Comparison of ENCODE assay signal across 8 cellular contexts in genomic region chr15:78131295-78132021, GRCh38. TPM values are rescaled to one million over a fixed set of nuclear protein-coding genes. Genes with fewer than 3 reads are reported as not detected.
DNase-seq lines count a peak whose midpoint lies in the region; ATAC-seq and TF ChIP-seq lines count a peak whose summit lies in the region.

CIB2 (minus strand) TSS chr15:78131445; CDS start chr15:78131215, 230 bp downstream.

- peak; percentile 88 for DNase-seq in DND-41
- peak; percentile 84 for DNase-seq in LoVo (ENCODE audit: low spot score)
- DNase-seq in activated naive CD8-positive, alpha-beta T cell treated with anti-CD3 and anti-CD28 coated beads, Interleukin-2, amount 50 U/mL, for 16 hours (ENCODE audit: low read depth, low spot score) = peak; percentile 57
- DNase-seq in cardiac septum (ENCODE audit: low spot score) = peak; percentile 88
- peak; percentile 60 to 76 for DNase-seq in trophoblast cell
- peak; percentile 91 for DNase-seq in type B pancreatic cell (ENCODE audit: extremely low spot score, unreplicated experiment)

- H3K36me3 ChIP-seq in DND-41 (ENCODE audit: insufficient read depth, low read length) (no peaks in the 10 kb centered on the region), SU-DHL-6 (ENCODE audit: low read length) (no peaks in the 10 kb centered on the region), trophoblast cell (ENCODE audit: control insufficient read depth in 1 of 2, insufficient read depth in 2 of 2, low read length in 2 of 2) (no peaks in the 10 kb centered on the region)

- H2BK12ac ChIP-seq in trophoblast cell (ENCODE audit: low read length) = peak within 1 kb of the TSS; percentile 32

- H3K27ac Mint-ChIP-seq in type B pancreatic cell = peak within 1 kb of the TSS; percentile 82

- peak within 1 kb of the TSS; percentile 51 for H2AK5ac ChIP-seq in trophoblast cell (ENCODE audit: low read length)

- H2AFZ ChIP-seq in DND-41 (ENCODE audit: low read depth, low read length) (peak within 1 kb of the TSS; percentile 92), SU-DHL-6 (ENCODE audit: low read depth, low read length, severe bottlenecking) (peak within 1 kb of the TSS; percentile 90), trophoblast cell (ENCODE audit: insufficient read depth, low read length, poor library complexity) (peak within 1 kb of the TSS; percentile 94)

- H4K91ac ChIP-seq in trophoblast cell (ENCODE audit: low read depth, low read length) = peak within 1 kb of the TSS; percentile 95

- ATAC-seq in DND-41 (ENCODE audit: insufficient read depth, low read depth) = peak; percentile 94
- ATAC-seq in GM21737 (IDR thresholded peaks at IDR 0.05; ENCODE audit: unreplicated experiment) = peak; percentile 78

- peak within 1 kb of the TSS; percentile 92 for H4K12ac ChIP-seq in trophoblast cell (ENCODE audit: low read depth, low read length)

- H3K23ac ChIP-seq in trophoblast cell (ENCODE audit: low read length) = no peak within 1 kb of the TSS

- H3K4me1 Mint-ChIP-seq in type B pancreatic cell (ENCODE audit: unreplicated experiment) = peaks cover 19% of the 10 kb centered on the region

- no peaks in the 10 kb centered on the region for H3K36me3 Mint-ChIP-seq in type B pancreatic cell

- peak within 1 kb of the TSS; percentile 75 for H3K4ac ChIP-seq in trophoblast cell (ENCODE audit: low read depth, low read length)

- H3K14ac ChIP-seq in trophoblast cell (ENCODE audit: low read length) = peak within 1 kb of the TSS; percentile 98

- peaks cover 15% of the 10 kb centered on the region for H3K4me1 ChIP-seq in DND-41 (ENCODE audit: insufficient read depth, low read length)
- peaks cover 8 to 15% of the 10 kb centered on the region in 2 experiments for H3K4me1 ChIP-seq in trophoblast cell (ENCODE audit: control insufficient read depth in 1 of 2, insufficient read depth in 2 of 2, low read length in 2 of 2)

- 0 out of 2 replicates have a peak, but pooled peaks cover 6% of the 10 kb centered on the region for H3F3A ChIP-seq in SU-DHL-6 (ENCODE audit: insufficient read depth)

- H4K20me1 ChIP-seq in DND-41 (ENCODE audit: insufficient read depth, low read length) (no peaks in the 10 kb centered on the region), SU-DHL-6 (ENCODE audit: low read depth, low read length) (no peaks in the 10 kb centered on the region)

- H3K4me2 ChIP-seq in DND-41 (ENCODE audit: insufficient read depth, low read length) (peak within 1 kb of the TSS; percentile 100), SU-DHL-6 (ENCODE audit: low read depth, low read length, poor library complexity, severe bottlenecking) (peak within 1 kb of the TSS; percentile 68), trophoblast cell (ENCODE audit: low read length) (peak within 1 kb of the TSS; percentile 73)

- H2BK5ac ChIP-seq in trophoblast cell (ENCODE audit: low read depth, low read length, poor library complexity) = peak within 1 kb of the TSS; percentile 74

- H3K18ac ChIP-seq in trophoblast cell (ENCODE audit: low read length) = peak within 1 kb of the TSS; percentile 95

- no peaks in the 10 kb centered on the region for H3K79me2 ChIP-seq in DND-41 (ENCODE audit: insufficient read depth, low read length)
- H3K79me2 ChIP-seq in SU-DHL-6 (ENCODE audit: insufficient read depth, low read length) = no peaks in the 10 kb centered on the region
- H3K79me2 ChIP-seq in trophoblast cell (ENCODE audit: control insufficient read depth, insufficient read depth, low read length, poor library complexity) = peaks cover 4% of the 10 kb centered on the region

- no peaks in the 10 kb centered on the region for H3K9me3 Mint-ChIP-seq in type B pancreatic cell

- no peaks in the 10 kb centered on the region for H3K27me3 Mint-ChIP-seq in type B pancreatic cell

- H3K27ac ChIP-seq in DND-41 (ENCODE audit: low read length) = peak within 1 kb of the TSS; percentile 90
- H3K27ac ChIP-seq in SU-DHL-6 (ENCODE audit: low read depth, low read length) = no peak within 1 kb of the TSS
- peak within 1 kb of the TSS; percentile 28 for H3K27ac ChIP-seq in trophoblast cell (ENCODE audit: low read depth, low read length)

- H3K79me1 ChIP-seq in trophoblast cell (ENCODE audit: low read length) = peaks cover 7% of the 10 kb centered on the region

- H3K9me2 ChIP-seq in SU-DHL-6 (replicated peaks; ENCODE audit: insufficient read depth, low read length) = no peaks in the 10 kb centered on the region

- no peaks in the 10 kb centered on the region for H3K9me3 ChIP-seq in DND-41 (ENCODE audit: insufficient read depth, low read length, severe bottlenecking)
- H3K9me3 ChIP-seq in SU-DHL-6 (ENCODE audit: insufficient read depth, low read length) = no peaks in the 10 kb centered on the region
- no peaks in the 10 kb centered on the region for H3K9me3 ChIP-seq in trophoblast cell (ENCODE audit: insufficient read depth, low read depth, low read length)

- H4K8ac ChIP-seq in trophoblast cell (ENCODE audit: low read depth, low read length) = peak within 1 kb of the TSS; percentile 95

- H3K27me3 ChIP-seq in DND-41 (ENCODE audit: insufficient read depth, low read length, poor library complexity) (no peaks in the 10 kb centered on the region), SU-DHL-6 (ENCODE audit: low read length) (no peaks in the 10 kb centered on the region), trophoblast cell (ENCODE audit: insufficient read depth, low read length) (no peaks in the 10 kb centered on the region)

- peak within 1 kb of the TSS; percentile 91 for H3K4me3 Mint-ChIP-seq in type B pancreatic cell

- peak; percentile 81 for TF ChIP-seq CTCF in DND-41 (IDR thresholded peaks at IDR 0.05; ENCODE audit: borderline replicate concordance, extremely low read depth, low read length, poor library complexity, severe bottlenecking)
- peak; percentile 40 for TF ChIP-seq CTCF in SU-DHL-6 (IDR thresholded peaks at IDR 0.05; ENCODE audit: insufficient read depth, low read length, poor library complexity, severe bottlenecking)
- peak; percentile 80 for TF ChIP-seq CTCF in type B pancreatic cell (conservative IDR thresholded peaks at IDR 0.05)

- H3K4me3 ChIP-seq in DND-41 (ENCODE audit: low read depth in 1 of 2, low read length in 2 of 2) (peak within 1 kb of the TSS; percentile 85 to 96), SU-DHL-6 (ENCODE audit: insufficient read depth, low read length, poor library complexity, severe bottlenecking) (peak within 1 kb of the TSS; percentile 84), trophoblast cell (ENCODE audit: low read depth, low read length) (peak within 1 kb of the TSS; percentile 82)

- WGBS in trophoblast cell (ENCODE audit: extremely low coverage, insufficient coverage, insufficient read length) = no CpG with 5 or more reads among the region's 79 CpGs

- peak within 1 kb of the TSS; percentile 99 for H3K9ac ChIP-seq in DND-41 (ENCODE audit: low read depth, low read length)
- peak within 1 kb of the TSS; percentile 96 for H3K9ac ChIP-seq in SU-DHL-6 (ENCODE audit: low read length)
- H3K9ac ChIP-seq in trophoblast cell (ENCODE audit: low read length) = peak within 1 kb of the TSS; percentile 93

- intact Hi-C loops in cardiac septum (cut with DNase I) = loop anchor here (5.0 kb wide), 1 partner anchor 41 kb away; no protein-coding TSS in a partner anchor

- H2BK120ac ChIP-seq in trophoblast cell (ENCODE audit: insufficient read depth, low read length, poor library complexity) = peak within 1 kb of the TSS; percentile 92

RNA-seq across cellular contexts. Expression of gene CIB2, which starts in this region (rescaled TPM):
- total RNA-seq in cardiac septum = 16.7 TPM
- 16.6 and 16.7 TPM in 2 replicates for polyA plus RNA-seq in trophoblast cell (2013)
- 15.7 and 20.1 TPM in 2 replicates for total RNA-seq in type B pancreatic cell (ENCODE audit: low replicate concordance)
